ENCODE assay signal across 1 cellular context in the genomic region with DNA sequence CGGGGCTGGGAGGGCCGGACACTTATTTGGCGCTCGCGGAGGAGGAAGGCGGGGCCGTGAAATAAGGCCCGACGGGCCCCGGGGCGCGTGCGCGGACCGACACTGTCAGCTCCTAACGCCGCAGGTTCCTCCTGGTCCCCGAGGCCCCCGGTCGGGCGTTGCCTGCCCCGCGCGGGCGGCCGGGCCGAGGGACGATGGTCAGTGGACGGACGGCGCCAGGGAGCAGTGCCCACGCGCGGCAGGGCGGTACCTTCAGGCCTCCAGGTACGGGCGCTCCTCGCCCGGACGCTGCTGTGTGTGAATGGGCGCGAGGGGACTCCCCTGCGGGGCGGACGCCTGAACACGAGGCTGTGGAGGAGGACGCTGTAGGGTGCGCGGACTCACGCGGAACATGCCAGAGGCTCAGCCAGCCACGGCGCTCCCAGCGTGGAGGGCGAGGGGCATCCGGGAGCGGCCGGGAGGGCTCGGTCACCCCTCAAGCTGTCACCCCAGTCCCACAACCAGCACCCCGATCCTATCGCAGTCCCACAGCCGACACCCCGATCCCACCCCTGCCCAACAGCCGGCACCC.
A peak's percentile ranks its signal among the peaks of the same experiment; 100 is the strongest.
TF ChIP-seq lines count a peak whose summit lies in the region.

No MANE protein-coding gene starts in this region.

TF ChIP-seq in HepG2, 621 proteins besides CTCF, POLR2A, EP300 and RAD21 (continued from another document and continues in another):
- no peak for TF ChIP-seq ZBTB2 (CRISPR knock-in tag; IDR thresholded peaks at IDR 0.05; ENCODE audit: low read depth)
- TF ChIP-seq ZNF543 (CRISPR knock-in tag; IDR thresholded peaks at IDR 0.05): 0 out of 2 replicates have a peak, but pooled peaks have one; percentile 61
- TF ChIP-seq ZNF460 (CRISPR knock-in tag; IDR thresholded peaks at IDR 0.05; ENCODE audit: borderline replicate concordance): no peak
- TF ChIP-seq PAXIP1 (CRISPR knock-in tag; conservative IDR thresholded peaks at IDR 0.05): peak; percentile 42; the same call in 1 of the 2 replicates
- no peak for TF ChIP-seq SUZ12 (IDR thresholded peaks at IDR 0.05; ENCODE audit: low read depth, low read length)
- TF ChIP-seq ZBTB49 (CRISPR knock-in tag; IDR thresholded peaks at IDR 0.05; ENCODE audit: borderline replicate concordance): peak; percentile 20; the same call in 1 of the 2 replicates
- TF ChIP-seq ZNF331 (CRISPR knock-in tag; IDR thresholded peaks at IDR 0.05): peak; percentile 85; the same call in 1 of the 2 replicates
- peak; percentile 83; the same call in 1 of the 2 replicates for TF ChIP-seq ZSCAN9 (CRISPR knock-in tag; IDR thresholded peaks at IDR 0.05; ENCODE audit: borderline replicate concordance)
- TF ChIP-seq TFE3 (CRISPR knock-in tag; IDR thresholded peaks at IDR 0.05): peak; percentile 52; the same call in 1 of the 2 replicates
- TF ChIP-seq ZNF335 (CRISPR knock-in tag; IDR thresholded peaks at IDR 0.05): no peak
- TF ChIP-seq ZC3H13 (CRISPR knock-in tag; IDR thresholded peaks at IDR 0.05): peak; percentile 99
- TF ChIP-seq, protein P1, sequence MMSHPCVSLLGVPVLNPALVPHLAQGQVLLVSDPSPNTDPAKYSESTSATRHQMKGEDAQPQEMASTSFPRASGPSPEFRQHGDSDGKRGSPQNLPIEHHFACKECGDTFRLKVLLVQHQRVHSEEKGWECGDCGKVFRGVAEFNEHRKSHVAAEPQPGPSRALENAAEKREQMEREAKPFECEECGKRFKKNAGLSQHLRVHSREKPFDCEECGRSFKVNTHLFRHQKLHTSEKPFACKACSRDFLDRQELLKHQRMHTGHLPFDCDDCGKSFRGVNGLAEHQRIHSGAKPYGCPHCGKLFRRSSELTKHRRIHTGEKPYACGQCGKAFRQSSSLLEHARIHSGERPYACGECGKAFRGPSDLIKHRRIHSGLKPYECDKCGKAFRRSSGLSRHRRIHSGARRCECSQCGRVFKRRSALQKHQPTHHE (CRISPR knock-in tag; IDR thresholded peaks at IDR 0.05; ENCODE audit: borderline replicate concordance): no peak; the same call in 1 of the 2 replicates
- no peak for TF ChIP-seq CC2D1A (CRISPR knock-in tag; IDR thresholded peaks at IDR 0.05)
- TF ChIP-seq ZNF12 (CRISPR knock-in tag; IDR thresholded peaks at IDR 0.05): peak; percentile 81
- TF ChIP-seq, protein P2, sequence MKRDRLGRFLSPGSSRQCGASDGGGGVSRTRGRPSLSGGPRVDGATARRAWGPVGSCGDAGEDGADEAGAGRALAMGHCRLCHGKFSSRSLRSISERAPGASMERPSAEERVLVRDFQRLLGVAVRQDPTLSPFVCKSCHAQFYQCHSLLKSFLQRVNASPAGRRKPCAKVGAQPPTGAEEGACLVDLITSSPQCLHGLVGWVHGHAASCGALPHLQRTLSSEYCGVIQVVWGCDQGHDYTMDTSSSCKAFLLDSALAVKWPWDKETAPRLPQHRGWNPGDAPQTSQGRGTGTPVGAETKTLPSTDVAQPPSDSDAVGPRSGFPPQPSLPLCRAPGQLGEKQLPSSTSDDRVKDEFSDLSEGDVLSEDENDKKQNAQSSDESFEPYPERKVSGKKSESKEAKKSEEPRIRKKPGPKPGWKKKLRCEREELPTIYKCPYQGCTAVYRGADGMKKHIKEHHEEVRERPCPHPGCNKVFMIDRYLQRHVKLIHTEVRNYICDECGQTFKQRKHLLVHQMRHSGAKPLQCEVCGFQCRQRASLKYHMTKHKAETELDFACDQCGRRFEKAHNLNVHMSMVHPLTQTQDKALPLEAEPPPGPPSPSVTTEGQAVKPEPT (CRISPR knock-in tag; IDR thresholded peaks at IDR 0.05; ENCODE audit: low read depth): peak; percentile 95; the same call in 1 of the 2 replicates
- peak; percentile 1 for TF ChIP-seq RBM39 (IDR thresholded peaks at IDR 0.05; ENCODE audit: low read depth, low read length, poor library complexity, severe bottlenecking)
- TF ChIP-seq ZNF839 (CRISPR knock-in tag; IDR thresholded peaks at IDR 0.05; ENCODE audit: borderline replicate concordance): peak; percentile 84; the same call in 1 of the 2 replicates
- TF ChIP-seq, protein P3, sequence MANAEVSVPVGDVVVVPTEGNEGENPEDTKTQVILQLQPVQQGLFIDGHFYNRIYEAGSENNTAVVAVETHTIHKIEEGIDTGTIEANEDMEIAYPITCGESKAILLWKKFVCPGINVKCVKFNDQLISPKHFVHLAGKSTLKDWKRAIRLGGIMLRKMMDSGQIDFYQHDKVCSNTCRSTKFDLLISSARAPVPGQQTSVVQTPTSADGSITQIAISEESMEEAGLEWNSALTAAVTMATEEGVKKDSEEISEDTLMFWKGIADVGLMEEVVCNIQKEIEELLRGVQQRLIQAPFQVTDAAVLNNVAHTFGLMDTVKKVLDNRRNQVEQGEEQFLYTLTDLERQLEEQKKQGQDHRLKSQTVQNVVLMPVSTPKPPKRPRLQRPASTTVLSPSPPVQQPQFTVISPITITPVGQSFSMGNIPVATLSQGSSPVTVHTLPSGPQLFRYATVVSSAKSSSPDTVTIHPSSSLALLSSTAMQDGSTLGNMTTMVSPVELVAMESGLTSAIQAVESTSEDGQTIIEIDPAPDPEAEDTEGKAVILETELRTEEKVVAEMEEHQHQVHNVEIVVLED (CRISPR knock-in tag; IDR thresholded peaks at IDR 0.05; ENCODE audit: borderline replicate concordance): peak; percentile 96
- TF ChIP-seq ZFP62 (CRISPR knock-in tag; IDR thresholded peaks at IDR 0.05): peak; percentile 62; the same call in 1 of the 2 replicates
- TF ChIP-seq ATF7 (IDR thresholded peaks at IDR 0.05): no peak
- TF ChIP-seq ATF7 (CRISPR knock-in tag; IDR thresholded peaks at IDR 0.05): peak; percentile 79; the same call in 1 of the 2 replicates
- no peak for TF ChIP-seq ZNF432 (CRISPR knock-in tag; IDR thresholded peaks at IDR 0.05; ENCODE audit: borderline replicate concordance)
- TF ChIP-seq, protein P4, sequence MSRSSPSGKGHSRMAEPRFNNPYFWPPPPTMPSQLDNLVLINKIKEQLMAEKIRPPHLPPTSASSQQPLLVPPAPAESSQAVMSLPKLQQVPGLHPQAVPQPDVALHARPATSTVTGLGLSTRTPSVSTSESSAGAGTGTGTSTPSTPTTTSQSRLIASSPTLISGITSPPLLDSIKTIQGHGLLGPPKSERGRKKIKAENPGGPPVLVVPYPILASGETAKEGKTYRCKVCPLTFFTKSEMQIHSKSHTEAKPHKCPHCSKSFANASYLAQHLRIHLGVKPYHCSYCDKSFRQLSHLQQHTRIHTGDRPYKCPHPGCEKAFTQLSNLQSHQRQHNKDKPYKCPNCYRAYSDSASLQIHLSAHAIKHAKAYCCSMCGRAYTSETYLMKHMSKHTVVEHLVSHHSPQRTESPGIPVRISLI (CRISPR knock-in tag; IDR thresholded peaks at IDR 0.05; ENCODE audit: borderline replicate concordance): peak; percentile 61; the same call in 1 of the 2 replicates
- TF ChIP-seq ASH2L (IDR thresholded peaks at IDR 0.05; ENCODE audit: insufficient read length, low read depth, low read length): peak; percentile 35
- TF ChIP-seq AKAP8 (CRISPR knock-in tag; IDR thresholded peaks at IDR 0.05): peak; percentile 96
- TF ChIP-seq CBFB (CRISPR knock-in tag; IDR thresholded peaks at IDR 0.05): peak; percentile 91
- peak; percentile 75 for TF ChIP-seq RBM22 (optimal IDR thresholded peaks at IDR 0.05; ENCODE audit: low read length)
- 0 out of 2 replicates have a peak, but pooled peaks have one; percentile 55 for TF ChIP-seq ZNF3 (CRISPR knock-in tag; IDR thresholded peaks at IDR 0.05)
- TF ChIP-seq ZNF710 (CRISPR knock-in tag; IDR thresholded peaks at IDR 0.05; ENCODE audit: borderline replicate concordance): peak; percentile 90
- TF ChIP-seq REL (CRISPR knock-in tag; conservative IDR thresholded peaks at IDR 0.05): peak; percentile 96
